9 cellular contexts compared by ENCODE assay signal in the genomic region with DNA sequence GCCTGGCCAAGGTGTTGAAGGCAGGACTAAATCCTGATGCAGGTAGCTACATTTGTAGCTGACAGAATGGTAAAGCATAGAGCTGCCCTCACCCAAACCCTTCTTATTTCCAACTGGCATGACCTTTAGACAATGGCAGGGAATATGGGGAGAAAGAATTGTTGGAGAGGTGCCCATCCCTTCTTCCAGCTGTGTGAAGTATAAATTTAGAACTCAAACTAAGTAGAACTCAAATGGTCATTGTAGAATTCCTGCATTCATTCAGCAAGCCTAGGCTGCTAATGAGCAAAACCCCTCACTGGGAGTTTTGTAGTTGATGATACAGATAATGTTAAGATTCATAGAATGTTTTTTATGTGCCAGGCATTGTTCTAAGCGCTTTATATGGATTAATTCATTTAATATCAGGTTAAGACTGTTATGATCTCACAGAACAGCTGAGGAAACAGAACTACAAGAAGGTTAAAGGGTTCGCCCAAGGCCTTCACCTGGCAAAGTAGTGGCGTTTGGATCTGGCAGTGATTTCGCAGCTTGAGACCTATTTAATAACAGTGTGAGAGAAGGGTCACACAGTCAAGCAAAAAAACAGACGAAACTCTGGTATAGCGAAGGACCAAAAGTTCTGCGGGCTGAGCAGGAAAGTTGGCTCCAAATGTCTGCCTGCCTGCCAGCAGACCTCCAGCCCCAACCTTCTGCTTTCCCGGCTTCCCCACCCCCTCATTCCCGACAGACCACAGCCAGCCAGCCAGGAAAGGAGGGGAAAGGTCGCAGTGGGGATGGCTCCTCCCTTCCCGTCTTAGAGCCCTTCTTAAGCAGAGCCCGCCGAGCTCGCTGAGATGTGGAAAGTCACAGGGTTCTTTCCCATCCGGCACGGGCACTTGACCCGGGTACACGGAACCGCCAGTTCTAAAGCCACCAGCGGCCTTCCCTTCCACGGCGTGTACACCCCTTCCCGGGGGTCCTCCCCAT. TPM values are rescaled to one million over a fixed set of nuclear protein-coding genes. Genes with fewer than 3 reads are reported as not detected.
DNase-seq lines count a peak whose midpoint lies in the region; ATAC-seq, FAIRE-seq and TF ChIP-seq lines count a peak whose summit lies in the region.
"Had no signal": no experiment of that assay in that cellular context is flagged by ENCODE, and none has a peak within 500 bp of the region (broad histone marks: within the 10 kb centered on the region; RNA-seq: fewer than 3 reads in every experiment).

No MANE protein-coding gene starts in this region.

- H3K36me3 ChIP-seq in H1 (ENCODE audit: control insufficient read depth in 2 of 4, insufficient read depth in 4 of 4, low read length in 3 of 4) (peaks cover 3 to 15% (median 7%) of the 10 kb centered on the region in 4 experiments; a peak in 6 of 8 replicates), mesenchymal stem cell (ENCODE audit: control insufficient read depth in 1 of 2, insufficient read depth in 2 of 2, low read depth in 1 of 2, low read length in 2 of 2) (peaks cover 10 to 12% of the 10 kb centered on the region in 2 experiments), tibial artery (no peaks in the 10 kb centered on the region)

- H3K79me1 ChIP-seq in H1 (ENCODE audit: low read depth, low read length) (peaks cover 9% of the 10 kb centered on the region), mesenchymal stem cell (replicated peaks; ENCODE audit: low read length, poor library complexity, severe bottlenecking) (peaks cover 14% of the 10 kb centered on the region)

- 26% methylated on average over 23 of the region's 23 CpGs; no CpG with 5 or more reads in 1 of the 2 experiments for WGBS in H1 (ENCODE audit: extremely low coverage in 1 of 2, insufficient coverage in 1 of 2, insufficient read length in 1 of 2, insufficient replicate concordance in 2 of 2, low coverage in 1 of 2, low lambda C conversion rate in 2 of 2, missing lambda C conversion rate in 1 of 2), 2 experiments
- WGBS in mesenchymal stem cell, result 20% methylated on average over 21 of the region's 23 CpGs

- H2BK5ac ChIP-seq in H1 (ENCODE audit: low read depth, low read length) (no peak overlapping the region), mesenchymal stem cell (ENCODE audit: low read depth, low read length, poor library complexity, severe bottlenecking) (no peak overlapping the region)

- TF ChIP-seq EP300 in H1 (IDR thresholded peaks at IDR 0.05; ENCODE audit: borderline replicate concordance in 1 of 2, low read depth in 2 of 2, low read length in 2 of 2), result no peak

- intact Hi-C loops in activated naive CD4-positive, alpha-beta T cell treated with anti-CD3 and anti-CD28 coated beads for 36 hours (cut with micrococcal nuclease), result loop anchor here (2.0 to 10.0 kb wide), 2 partner anchors 509 to 1059 kb away; a partner anchor contains a TSS
- intact Hi-C loops in tibial artery (cut with DNase I; ENCODE audit: low total_unique reads), result no loop called here

- H2BK15ac ChIP-seq in H1 (ENCODE audit: low read length), result no peak overlapping the region
- H2BK15ac ChIP-seq in mesenchymal stem cell (ENCODE audit: low read depth, poor library complexity, severe bottlenecking), result peak overlapping the region; percentile 87

- H3K9ac ChIP-seq in H1 (replicated peaks in 1 of 4; ENCODE audit: extremely low read depth in 1 of 4, low read depth in 3 of 4, low read length in 3 of 4), result no peak overlapping the region; a peak in 1 of 7 replicates
- H3K9ac ChIP-seq in mesenchymal stem cell (ENCODE audit: low read length), result peak overlapping the region; percentile 96

- ATAC-seq in HG02852 (IDR thresholded peaks at IDR 0.05; ENCODE audit: unreplicated experiment) (no peak), GM19023 (IDR thresholded peaks at IDR 0.05; ENCODE audit: unreplicated experiment) (no peak)

- peak overlapping the region in 3 of 4 experiments; percentile 13 to 100 (median 24); a peak in 4 of 8 replicates for H3K4me3 ChIP-seq in H1 (ENCODE audit: extremely low read depth in 1 of 4, insufficient read depth in 2 of 4, low read depth in 3 of 4, low read length in 4 of 4)
- peak overlapping the region in 1 of 2 experiments; percentile 97 for H3K4me3 ChIP-seq in mesenchymal stem cell (ENCODE audit: insufficient read depth in 1 of 2, low read depth in 1 of 2, low read length in 2 of 2)
- peak overlapping the region; percentile 65 to 85 for H3K4me3 ChIP-seq in tibial artery

- TF ChIP-seq CTCF in H1 (IDR thresholded peaks at IDR 0.05; ENCODE audit: control extremely low read depth in 1 of 3, insufficient read depth in 1 of 3, low read depth in 1 of 3, low read length in 3 of 3) (no peak), tibial artery (IDR thresholded peaks at IDR 0.05) (no peak)

- peaks cover 52% of the 10 kb centered on the region for H3K4me1 Mint-ChIP-seq in activated naive CD4-positive, alpha-beta T cell treated with anti-CD3 and anti-CD28 coated beads for 36 hours (ENCODE audit: low read depth)

- DNase-seq in activated naive CD4-positive, alpha-beta T cell treated with anti-CD3 and anti-CD28 coated beads for 36 hours, result no peak
- no peak for DNase-seq in activated naive CD4-positive, alpha-beta T cell treated with anti-CD3 and anti-CD28 coated beads, Interleukin-2, amount 50 U/mL, for 16 hours
- peak in 1 of 2 experiments; percentile 77 for DNase-seq in H1 (ENCODE audit: low read depth in 1 of 2, low spot score in 2 of 2)
- peak; percentile 90 for DNase-seq in mesenchymal stem cell
- peak; percentile 89 to 93 for DNase-seq in tibial artery
- DNase-seq in NCI-H2171 (lab: John Stamatoyannopoulos, UW), result no peak
- DNase-seq: DND-41 had no signal

- no peak overlapping the region for H4K91ac ChIP-seq in H1 (replicated peaks; ENCODE audit: insufficient read length, low read length)
- H4K91ac ChIP-seq in mesenchymal stem cell (ENCODE audit: low read length), result peak overlapping the region; percentile 89

- no peaks in the 10 kb centered on the region; a peak in 2 of 7 replicates for H3K27me3 ChIP-seq in H1 (replicated peaks in 1 of 4; ENCODE audit: control insufficient read depth in 3 of 4, extremely low read depth in 1 of 4, insufficient read depth in 3 of 4, low read length in 3 of 4)
- H3K27me3 ChIP-seq in mesenchymal stem cell (ENCODE audit: control insufficient read depth in 1 of 2, insufficient read depth in 1 of 2, low read length in 2 of 2), result no peaks in the 10 kb centered on the region
- no peaks in the 10 kb centered on the region for H3K27me3 ChIP-seq in tibial artery

- H3K27me3 Mint-ChIP-seq in activated naive CD4-positive, alpha-beta T cell treated with anti-CD3 and anti-CD28 coated beads for 36 hours (ENCODE audit: low read depth), result peaks cover 8% of the 10 kb centered on the region

- no peak for TF ChIP-seq POLR2A in H1 (IDR thresholded peaks at IDR 0.05; ENCODE audit: control extremely low read depth in 1 of 2, low read depth in 2 of 2, low read length in 2 of 2)

- H3K23me2 ChIP-seq in H1 (ENCODE audit: low read depth, low read length), result peaks cover 9% of the 10 kb centered on the region; the same call in 1 of the 2 replicates

- H3K27ac ChIP-seq in H1 (ENCODE audit: low read depth, low read length) (no peak overlapping the region), mesenchymal stem cell (ENCODE audit: low read length, poor library complexity, severe bottlenecking) (no peak overlapping the region), tibial artery (peak overlapping the region; percentile 87 to 92)

- H3K27ac Mint-ChIP-seq in activated naive CD4-positive, alpha-beta T cell treated with anti-CD3 and anti-CD28 coated beads for 36 hours, result peak overlapping the region; percentile 58

- peaks cover 9 to 19% (median 12%) of the 10 kb centered on the region in 4 experiments for H3K4me1 ChIP-seq in H1 (replicated peaks in 1 of 4; ENCODE audit: control insufficient read depth in 3 of 4, insufficient read depth in 4 of 4, low read length in 3 of 4)
- H3K4me1 ChIP-seq in mesenchymal stem cell (ENCODE audit: control insufficient read depth, insufficient read depth, low read depth, low read length), result peaks cover 15% of the 10 kb centered on the region
- peaks cover 0 to 44% (median 40%) of the 10 kb centered on the region in 4 donors for H3K4me1 ChIP-seq in tibial artery

- no peak overlapping the region for H3K56ac ChIP-seq in H1 (replicated peaks; ENCODE audit: insufficient read length, low read depth, low read length)

- peaks cover 16% of the 10 kb centered on the region for H3K36me3 Mint-ChIP-seq in activated naive CD4-positive, alpha-beta T cell treated with anti-CD3 and anti-CD28 coated beads for 36 hours (ENCODE audit: low read depth)

- peak overlapping the region; percentile 69 to 97 for H3K4me2 ChIP-seq in H1 (ENCODE audit: insufficient read depth in 1 of 2, low read depth in 2 of 2, low read length in 2 of 2)
- H3K4me2 ChIP-seq in mesenchymal stem cell (ENCODE audit: low read length, poor library complexity, severe bottlenecking), result no peak overlapping the region

- POLR2A ChIA-PET in H1 (lab: Charles Lee; ENCODE audit: partially characterized antibody), result interaction anchor here (1.0 to 2.3 kb wide), 8 partner anchors 9 to 342 kb away, joined by 3 to 18 read pairs (median 3); a partner anchor contains a TSS

- no peak for TF ChIP-seq RAD21 in H1 (IDR thresholded peaks at IDR 0.05 in 1 of 2, conservative IDR thresholded peaks at IDR 0.05 in 1 of 2; ENCODE audit: low read depth in 2 of 2, low read length in 2 of 2)

- H3K14ac ChIP-seq in H1 (ENCODE audit: insufficient read length), result no peak overlapping the region
- no peak overlapping the region for H3K14ac ChIP-seq in mesenchymal stem cell (ENCODE audit: low read length in 2 of 2)

- H3K79me2 ChIP-seq in H1 (ENCODE audit: control insufficient read depth in 1 of 2, insufficient read depth in 2 of 2, low read length in 2 of 2), result peaks cover 0 to 31% of the 10 kb centered on the region in 2 experiments; a peak in 2 of 4 replicates

- H2BK120ac ChIP-seq in H1 (replicated peaks; ENCODE audit: low read depth, low read length), result no peak overlapping the region
- no peak overlapping the region for H2BK120ac ChIP-seq in mesenchymal stem cell (ENCODE audit: low read depth, low read length)

- H2BK12ac ChIP-seq in H1 (ENCODE audit: low read depth, low read length) (no peak overlapping the region), mesenchymal stem cell (ENCODE audit: low read length in 2 of 2) (peak overlapping the region; percentile 76 to 89)

- H3K4ac ChIP-seq in H1 (replicated peaks; ENCODE audit: insufficient read length, low read depth, low read length), result no peak overlapping the region
- H3K4ac ChIP-seq in mesenchymal stem cell (ENCODE audit: low read depth in 1 of 2, low read length in 2 of 2), result peak overlapping the region; percentile 83 to 97

- CTCF ChIA-PET in activated naive CD4-positive, alpha-beta T cell treated with anti-CD3 and anti-CD28 coated beads for 36 hours (lab: Charles Lee), result interaction anchor here (1.3 to 7.9 kb wide), 2 partner anchors 10 to 25 kb away, joined by 6 to 86 read pairs; no protein-coding TSS in a partner anchor
- CTCF ChIA-PET in H1 (lab: Charles Lee; ENCODE audit: partially characterized antibody), result interaction anchor here (0.8 to 5.4 kb wide), 15 partner anchors 7 to 107 kb away, joined by 3 to 67 read pairs (median 4); no protein-coding TSS in a partner anchor

- no peak overlapping the region for H4K5ac ChIP-seq in H1 (ENCODE audit: insufficient read length, low read depth, low read length)

- peak overlapping the region; percentile 84; the same call in 1 of the 2 replicates for H3K18ac ChIP-seq in H1 (ENCODE audit: extremely low read depth, low read length)
- peak overlapping the region; percentile 90 to 96 for H3K18ac ChIP-seq in mesenchymal stem cell (ENCODE audit: low read depth in 1 of 2, low read length in 2 of 2)

- H2AFZ ChIP-seq in H1 (ENCODE audit: low read length) (peak overlapping the region; percentile 60; the same call in 1 of the 2 replicates), mesenchymal stem cell (ENCODE audit: low read depth, low read length) (no peak overlapping the region)

- peaks cover 0 to 2% of the 10 kb centered on the region in 2 experiments for H4K20me1 ChIP-seq in H1 (replicated peaks in 1 of 2; ENCODE audit: control insufficient read depth in 1 of 2, insufficient read depth in 2 of 2, low read length in 2 of 2)

- no peak overlapping the region for H2BK20ac ChIP-seq in H1 (ENCODE audit: low read length)

- H3K23ac ChIP-seq in H1 (ENCODE audit: insufficient read length) (no peak overlapping the region), mesenchymal stem cell (ENCODE audit: low read length in 2 of 2) (no peak overlapping the region)

- H2AK5ac ChIP-seq in H1 (ENCODE audit: low read depth, low read length) (no peak overlapping the region), mesenchymal stem cell (ENCODE audit: low read length, severe bottlenecking) (no peak overlapping the region)

- no peak for FAIRE-seq in H1 (lab: Jason Lieb, UNC)

- H3K9me3 Mint-ChIP-seq in activated naive CD4-positive, alpha-beta T cell treated with anti-CD3 and anti-CD28 coated beads for 36 hours, result no peaks in the 10 kb centered on the region

- H4K8ac ChIP-seq in H1 (ENCODE audit: extremely low read depth, insufficient read depth, low read length), result peak overlapping the region; percentile 68; the same call in 1 of the 2 replicates
- H4K8ac ChIP-seq in mesenchymal stem cell (ENCODE audit: low read length), result peak overlapping the region; percentile 95

- no peak overlapping the region for H3K4me3 Mint-ChIP-seq in activated naive CD4-positive, alpha-beta T cell treated with anti-CD3 and anti-CD28 coated beads for 36 hours

- H3K9me3 ChIP-seq in H1 (ENCODE audit: insufficient read depth in 2 of 2, low read depth in 1 of 2, low read length in 1 of 2) (no peaks in the 10 kb centered on the region), mesenchymal stem cell (ENCODE audit: control insufficient read depth, low read length) (no peaks in the 10 kb centered on the region), tibial artery (no peaks in the 10 kb centered on the region)

RNA-seq across cellular contexts. Expression of a gene that starts 1.6 kb away (rescaled TPM):
- 10 to 100 TPM; 12.4 to 13.6 TPM for total RNA-seq in activated naive CD4-positive, alpha-beta T cell treated with anti-CD3 and anti-CD28 coated beads for 36 hours
- 33.9 and 35.6 TPM in 2 replicates for total RNA-seq in H1 (2021; fragmentation: NEBNext Ultra II Directional; extraction: Animal tissue kit (Norgen Biotek cat#: 25700))
- polyA plus RNA-seq in H1 (2011; rRNA removed), result 59.5 and 80.0 TPM in 2 replicates
- polyA plus RNA-seq in H1 (2011; cell fraction: cytosol; rRNA removed), result 67.1 TPM
- 40.9 TPM for polyA plus RNA-seq in H1 (2011; cell fraction: nucleus; rRNA removed)
- 37.8 to 39.9 TPM (median 38.9 TPM) in 4 replicates for polyA plus RNA-seq in H1 (2012, experiment 1 of 2)
- 48.3 TPM for polyA plus RNA-seq in H1 (2012, experiment 2 of 2)
- 28.9 TPM for polyA plus RNA-seq in H1 (2013, experiment 1 of 2)
- polyA plus RNA-seq in H1 (2013, experiment 2 of 2), result 29.1 TPM
- 70.0 and 77.4 TPM in 2 replicates for polyA minus RNA-seq in H1 (2011; rRNA and poly(A)+ RNA removed)
- polyA minus RNA-seq in H1 (2011; cell fraction: cytosol; rRNA and poly(A)+ RNA removed), result 20.9 TPM
- 81.1 TPM for polyA minus RNA-seq in H1 (2011; cell fraction: nucleus; rRNA and poly(A)+ RNA removed)
- 10.7 TPM for polyA plus RNA-seq in mesenchymal stem cell (2013, experiment 1 of 2)
- 10.2 TPM for polyA plus RNA-seq in mesenchymal stem cell (2013, experiment 2 of 2)

RNA-seq across cellular contexts. Expression of a gene that starts 22.4 kb away (rescaled TPM):
- 10 to 100 TPM; 35.9 to 36.2 TPM for total RNA-seq in activated naive CD4-positive, alpha-beta T cell treated with anti-CD3 and anti-CD28 coated beads for 36 hours
- 42.6 and 43.5 TPM in 2 replicates for total RNA-seq in H1 (2021; fragmentation: NEBNext Ultra II Directional; extraction: Animal tissue kit (Norgen Biotek cat#: 25700))
- 13.1 and 14.6 TPM in 2 replicates for polyA plus RNA-seq in H1 (2011; rRNA removed)
- 21.6 TPM for polyA plus RNA-seq in H1 (2011; cell fraction: cytosol; rRNA removed)
- polyA plus RNA-seq in H1 (2011; cell fraction: nucleus; rRNA removed), result 15.4 TPM
- 19.3 to 28.0 TPM (median 23.9 TPM) in 4 replicates for polyA plus RNA-seq in H1 (2012, experiment 1 of 2)
- 17.5 TPM for polyA plus RNA-seq in H1 (2012, experiment 2 of 2)
- polyA plus RNA-seq in H1 (2013, experiment 1 of 2), result 27.8 TPM
- polyA plus RNA-seq in H1 (2013, experiment 2 of 2), result 32.9 TPM
- 28.7 and 29.5 TPM in 2 replicates for polyA minus RNA-seq in H1 (2011; rRNA and poly(A)+ RNA removed)
- polyA minus RNA-seq in H1 (2011; cell fraction: cytosol; rRNA and poly(A)+ RNA removed), result 17.7 TPM
- polyA minus RNA-seq in H1 (2011; cell fraction: nucleus; rRNA and poly(A)+ RNA removed), result 43.8 TPM
- polyA plus RNA-seq in mesenchymal stem cell (2013, experiment 1 of 2), result 19.1 TPM
- 19.3 TPM for polyA plus RNA-seq in mesenchymal stem cell (2013, experiment 2 of 2)

RNA-seq across cellular contexts. Expression of a gene that starts 44.3 kb away (rescaled TPM):
- total RNA-seq in activated naive CD4-positive, alpha-beta T cell treated with anti-CD3 and anti-CD28 coated beads for 36 hours, result 10 to 100 TPM; 44.3 to 45.9 TPM
- 44.0 and 45.8 TPM in 2 replicates for total RNA-seq in H1 (2021; fragmentation: NEBNext Ultra II Directional; extraction: Animal tissue kit (Norgen Biotek cat#: 25700))
- polyA plus RNA-seq in H1 (2011; rRNA removed), result 45.8 and 65.7 TPM in 2 replicates
- 43.6 TPM for polyA plus RNA-seq in H1 (2011; cell fraction: cytosol; rRNA removed)
- polyA plus RNA-seq in H1 (2011; cell fraction: nucleus; rRNA removed), result 114 TPM
- 25.6 to 53.4 TPM (median 41.9 TPM) in 4 replicates for polyA plus RNA-seq in H1 (2012, experiment 1 of 2)
- 34.0 TPM for polyA plus RNA-seq in H1 (2012, experiment 2 of 2)
- 24.3 TPM for polyA plus RNA-seq in H1 (2013, experiment 1 of 2)
- polyA plus RNA-seq in H1 (2013, experiment 2 of 2), result 24.7 TPM
- 45.8 and 49.4 TPM in 2 replicates for polyA minus RNA-seq in H1 (2011; rRNA and poly(A)+ RNA removed)
- polyA minus RNA-seq in H1 (2011; cell fraction: cytosol; rRNA and poly(A)+ RNA removed), result 24.7 TPM
- polyA minus RNA-seq in H1 (2011; cell fraction: nucleus; rRNA and poly(A)+ RNA removed), result 44.8 TPM
- polyA plus RNA-seq in mesenchymal stem cell (2013, experiment 1 of 2), result 51.2 TPM
- 51.6 TPM for polyA plus RNA-seq in mesenchymal stem cell (2013, experiment 2 of 2)

Comparison
In these comparisons a context has a peak if more than half of its experiments do, and no peak if none do; other contexts are left out.
1. DNase-seq: peak in mesenchymal stem cell (single experiment) and tibial artery (2 of 2); none in activated naive CD4-positive, alpha-beta T cell treated with anti-CD3 and anti-CD28 coated beads for 36 hours (single experiment), activated naive CD4-positive, alpha-beta T cell treated with anti-CD3 and anti-CD28 coated beads, Interleukin-2, amount 50 U/mL, for 16 hours (single experiment) and NCI-H2171 (single experiment).
2. H3K27ac ChIP-seq: peak in tibial artery (2 of 2); none in H1 (single experiment) and mesenchymal stem cell (single experiment).